Comparison of ENCODE assay signal across 1 cellular context in the genomic region with DNA sequence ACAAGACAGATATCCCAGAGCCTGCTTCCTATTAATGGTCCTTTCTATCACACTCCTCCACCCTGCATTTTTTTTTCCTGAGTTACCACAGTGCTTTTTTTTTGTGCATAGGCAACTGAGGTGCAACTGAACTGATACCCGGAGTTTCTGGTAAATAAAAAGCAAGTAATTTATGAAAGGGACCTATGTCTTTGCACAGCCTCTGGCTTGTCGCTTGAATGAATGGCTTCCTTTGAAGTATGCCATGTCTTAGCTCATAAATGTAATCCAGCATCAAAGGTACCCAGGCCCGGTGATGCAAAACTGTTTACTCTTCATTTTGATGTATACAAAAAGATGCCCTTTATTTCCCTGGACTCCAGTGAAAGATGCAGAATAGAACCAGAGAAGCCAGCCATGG.
TF ChIP-seq lines count a peak whose summit lies in the region.

No MANE protein-coding gene starts in this region.

TF ChIP-seq in GM23338, 12 proteins besides CTCF, POLR2A, EP300 and RAD21 (continued from another document):
- TF ChIP-seq ZNF331 (CRISPR knock-in tag; IDR thresholded peaks at IDR 0.05; ENCODE audit: low read depth) = no peak
- no peak for TF ChIP-seq EZH2phosphoT487 (IDR thresholded peaks at IDR 0.05; ENCODE audit: unreplicated experiment)
- TF ChIP-seq JUNB (IDR thresholded peaks at IDR 0.05; ENCODE audit: unreplicated experiment) = no peak
- TF ChIP-seq POLR2AphosphoS5 (IDR thresholded peaks at IDR 0.05; ENCODE audit: low read depth) = no peak
- no peak for TF ChIP-seq ZNF114 (CRISPR knock-in tag; IDR thresholded peaks at IDR 0.05)
- TF ChIP-seq NANOG (IDR thresholded peaks at IDR 0.05; ENCODE audit: borderline replicate concordance) = no peak
